ENCODE assay signal across 3 cellular contexts in the genomic region with DNA sequence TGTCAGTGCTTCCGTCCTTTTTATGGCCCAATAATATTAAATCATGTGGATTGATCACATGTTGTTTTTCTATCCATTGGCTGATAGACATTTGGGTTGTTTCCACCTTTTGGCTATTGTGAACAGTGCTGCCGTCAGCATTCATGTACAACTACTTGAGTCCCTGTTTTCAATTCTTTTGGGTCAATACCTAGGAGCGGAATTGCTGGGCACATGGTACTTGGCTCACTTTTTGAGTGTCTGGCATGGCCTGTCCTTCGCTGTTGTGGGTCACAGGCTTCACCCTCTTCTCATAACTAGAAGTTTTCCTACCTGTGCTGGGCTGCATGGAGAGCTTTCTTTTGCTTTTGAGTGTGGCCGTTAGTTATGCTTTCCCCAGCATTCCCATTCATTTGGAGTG.
"Had no signal": no experiment of that assay in that cellular context is flagged by ENCODE, and none has a peak within 500 bp of the region (broad histone marks: within the 10 kb centered on the region; RNA-seq: fewer than 3 reads in every experiment).

No MANE protein-coding gene starts in this region.

- DNase-seq: GDM1, GF-D8 had no signal

- ATAC-seq: GM12878 had no signal

- H3K4me3 ChIP-seq: GM12878 had no signal
